8 cellular contexts compared by ENCODE assay signal in genomic region chr14:61322799-61323290, GRCh38. TPM values are rescaled to one million over a fixed set of nuclear protein-coding genes. Genes with fewer than 3 reads are reported as not detected.
DNase-seq lines count a peak whose midpoint lies in the region; ATAC-seq lines count a peak whose summit lies in the region.

No MANE protein-coding gene starts in this region.

- peak overlapping the region; percentile 7 for H3K4me2 ChIP-seq in Karpas-422 (ENCODE audit: low read depth, low read length, poor library complexity, severe bottlenecking)

- no peaks in the 10 kb centered on the region for H3K36me3 ChIP-seq in Karpas-422 (ENCODE audit: insufficient read depth, low read length)

- peak; percentile 55 for ATAC-seq in stimulated activated naive CD8-positive, alpha-beta T cell treated with anti-CD3 and anti-CD28 coated beads, Interleukin-15, amount 100 ng/mL, for 72 hours
- no peak for ATAC-seq in HG03280 (IDR thresholded peaks at IDR 0.05; ENCODE audit: unreplicated experiment)
- no peak for ATAC-seq in HG02981 (IDR thresholded peaks at IDR 0.05; ENCODE audit: unreplicated experiment)

- peaks cover 47% of the 10 kb centered on the region for H3K36me3 Mint-ChIP-seq in activated naive CD4-positive, alpha-beta T cell treated with anti-CD3 and anti-CD28 coated beads, Interleukin-2, amount 10 ng/mL, durations not matched to agents 7 days and 5 days
- peaks cover 26 to 40% (median 27%) of the 10 kb centered on the region in 3 donors for H3K36me3 Mint-ChIP-seq in immature natural killer cell

- H4K20me1 ChIP-seq in Karpas-422 (ENCODE audit: insufficient read depth, low read depth, low read length), result no peaks in the 10 kb centered on the region

- H3K4me3 ChIP-seq in Karpas-422 (ENCODE audit: low read length), result no peak overlapping the region

- peak overlapping the region; percentile 87 for H3K4me3 Mint-ChIP-seq in activated naive CD4-positive, alpha-beta T cell treated with anti-CD3 and anti-CD28 coated beads, Interleukin-2, amount 10 ng/mL, durations not matched to agents 7 days and 5 days
- H3K4me3 Mint-ChIP-seq in immature natural killer cell, result peak overlapping the region; percentile 98 to 100 (median 99)
- H3K4me3 Mint-ChIP-seq in stimulated activated naive CD8-positive, alpha-beta T cell treated with anti-CD3 and anti-CD28 coated beads, Interleukin-15, amount 100 ng/mL, for 72 hours, result peak overlapping the region; percentile 96 to 97

- H3K9ac ChIP-seq in Karpas-422 (ENCODE audit: low read length), result no peak overlapping the region

- H3K9me3 ChIP-seq in Karpas-422 (ENCODE audit: low read length), result no peaks in the 10 kb centered on the region

- peaks cover 20% of the 10 kb centered on the region for H3K4me1 ChIP-seq in Karpas-422 (ENCODE audit: low read length)

- H2AFZ ChIP-seq in Karpas-422 (ENCODE audit: low read length), result no peak overlapping the region

- DNase-seq in DMS153 (lab: John Stamatoyannopoulos, UW) (peak; percentile 32), Karpas-422 (no peak), immature natural killer cell (peak in 2 of 3 donors; percentile 49 to 56), ureter (ENCODE audit: low spot score) (no peak)
- DNase-seq in activated naive CD4-positive, alpha-beta T cell treated with anti-CD3 and anti-CD28 coated beads, Interleukin-2, amount 10 ng/mL, durations not matched to agents 7 days and 5 days, result peak; percentile 62
- DNase-seq in stimulated activated naive CD8-positive, alpha-beta T cell treated with anti-CD3 and anti-CD28 coated beads, Interleukin-15, amount 100 ng/mL, for 72 hours, result peak in 1 of 2 donors; percentile 47

- H3K27ac ChIP-seq in Karpas-422 (ENCODE audit: low read length), result no peak overlapping the region

- peaks cover 2% of the 10 kb centered on the region for H3K9me3 Mint-ChIP-seq in activated naive CD4-positive, alpha-beta T cell treated with anti-CD3 and anti-CD28 coated beads, Interleukin-2, amount 10 ng/mL, durations not matched to agents 7 days and 5 days
- no peaks in the 10 kb centered on the region for H3K9me3 Mint-ChIP-seq in immature natural killer cell
- peaks cover 0 to 4% of the 10 kb centered on the region in 2 donors for H3K9me3 Mint-ChIP-seq in stimulated activated naive CD8-positive, alpha-beta T cell treated with anti-CD3 and anti-CD28 coated beads, Interleukin-15, amount 100 ng/mL, for 72 hours

- H3K27me3 Mint-ChIP-seq in activated naive CD4-positive, alpha-beta T cell treated with anti-CD3 and anti-CD28 coated beads, Interleukin-2, amount 10 ng/mL, durations not matched to agents 7 days and 5 days, result no peaks in the 10 kb centered on the region
- peaks cover 4 to 12% (median 12%) of the 10 kb centered on the region in 3 donors for H3K27me3 Mint-ChIP-seq in immature natural killer cell (ENCODE audit: low read depth in 3 of 3)
- no peaks in the 10 kb centered on the region for H3K27me3 Mint-ChIP-seq in stimulated activated naive CD8-positive, alpha-beta T cell treated with anti-CD3 and anti-CD28 coated beads, Interleukin-15, amount 100 ng/mL, for 72 hours

- no peaks in the 10 kb centered on the region for H3K9me2 ChIP-seq in Karpas-422 (replicated peaks; ENCODE audit: insufficient read depth, low read length)

- CTCF ChIA-PET in activated naive CD4-positive, alpha-beta T cell treated with anti-CD3 and anti-CD28 coated beads, Interleukin-2, amount 10 ng/mL, durations not matched to agents 7 days and 5 days (lab: Charles Lee), result interaction anchor here (1.0 to 3.8 kb wide), 10 partner anchors 8 to 133 kb away, joined by 3 to 14 read pairs (median 4); no protein-coding TSS in a partner anchor

- no peaks in the 10 kb centered on the region for H3K79me2 ChIP-seq in Karpas-422 (ENCODE audit: low read length)

- H3K4me1 Mint-ChIP-seq in activated naive CD4-positive, alpha-beta T cell treated with anti-CD3 and anti-CD28 coated beads, Interleukin-2, amount 10 ng/mL, durations not matched to agents 7 days and 5 days, result peaks cover 41% of the 10 kb centered on the region
- peaks cover 45 to 51% of the 10 kb centered on the region in 2 donors for H3K4me1 Mint-ChIP-seq in immature natural killer cell
- peaks cover 29% of the 10 kb centered on the region for H3K4me1 Mint-ChIP-seq in stimulated activated naive CD8-positive, alpha-beta T cell treated with anti-CD3 and anti-CD28 coated beads, Interleukin-15, amount 100 ng/mL, for 72 hours

- peak overlapping the region; percentile 88 for H3K27ac Mint-ChIP-seq in activated naive CD4-positive, alpha-beta T cell treated with anti-CD3 and anti-CD28 coated beads, Interleukin-2, amount 10 ng/mL, durations not matched to agents 7 days and 5 days
- H3K27ac Mint-ChIP-seq in immature natural killer cell, result peak overlapping the region in 5 of 6 donors; percentile 89 to 98 (median 97)
- peak overlapping the region; percentile 95 to 96 for H3K27ac Mint-ChIP-seq in stimulated activated naive CD8-positive, alpha-beta T cell treated with anti-CD3 and anti-CD28 coated beads, Interleukin-15, amount 100 ng/mL, for 72 hours

- peaks cover 6% of the 10 kb centered on the region; the same call in 1 of the 2 replicates for H3K27me3 ChIP-seq in Karpas-422 (ENCODE audit: low read length)

RNA-seq across cellular contexts. Expression of gene PRKCH, which starts 1.5 kb away (rescaled TPM):
- total RNA-seq in Karpas-422 (2014; rRNA removed; shearing (Covaris generic); ENCODE audit: low replicate concordance), result 3.4 and 7.0 TPM in 2 replicates
- polyA plus RNA-seq in immature natural killer cell, result 100 to 1,000 TPM; 231 to 451 (median 335) TPM
- 90.2 TPM for total RNA-seq in ureter

RNA-seq across cellular contexts. Expression of gene TMEM30B, which starts 41.7 kb away (rescaled TPM):
- total RNA-seq in Karpas-422 (2014; rRNA removed; shearing (Covaris generic); ENCODE audit: low replicate concordance), result not detected in 2 replicates
- 1 to 10 TPM in 2 of 3 donors, under 1 TPM in 1; 0.91 to 2.9 (median 1.2) TPM for polyA plus RNA-seq in immature natural killer cell
- 34.0 TPM for total RNA-seq in ureter

Comparison
In these comparisons a context has a peak if more than half of its experiments do, and no peak if none do; other contexts are left out.
1. DNase-seq: peak in DMS153 (single experiment), activated naive CD4-positive, alpha-beta T cell treated with anti-CD3 and anti-CD28 coated beads, Interleukin-2, amount 10 ng/mL, durations not matched to agents 7 days and 5 days (single experiment) and immature natural killer cell (2 of 3); none in Karpas-422 (single experiment) and ureter (single experiment).
2. RNA of gene PRKCH, which starts 1.5 kb away (total RNA-seq): 90.2 TPM in ureter (single experiment); 3.4 to 7.0 TPM in Karpas-422; every median in the first group is over 10 times any median in the second.
3. RNA of gene TMEM30B, which starts 41.7 kb away (total RNA-seq): 34.0 TPM in ureter (single experiment); not detected in Karpas-422; every median in the first group is over 10 times any median in the second.
4. Peak in every context shown above with its lines, with median percentiles within 50 percentile points of each other: H3K27ac Mint-ChIP-seq and H3K4me3 Mint-ChIP-seq.